20 cellular contexts compared by ENCODE assay signal in the genomic region with DNA sequence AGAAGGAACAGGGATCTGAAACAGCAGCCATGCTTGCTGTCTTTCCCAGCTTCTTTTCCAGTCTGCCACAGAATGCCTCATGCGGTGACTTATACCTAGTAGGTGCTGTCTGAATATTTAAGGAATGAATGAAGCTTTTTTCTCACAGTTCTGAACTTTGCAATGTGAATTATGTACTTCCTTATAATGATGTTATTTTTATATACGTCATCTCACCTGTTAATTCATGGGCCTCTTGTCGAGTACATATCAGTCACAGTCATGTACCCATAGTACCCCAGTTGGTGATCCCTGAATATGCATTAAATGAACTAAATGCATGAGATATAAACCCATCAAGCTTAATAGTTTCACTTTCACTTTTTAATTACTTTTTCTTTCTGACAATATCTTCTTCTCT.
"Had no signal": no experiment of that assay in that cellular context is flagged by ENCODE, and none has a peak within 500 bp of the region (broad histone marks: within the 10 kb centered on the region; RNA-seq: fewer than 3 reads in every experiment).

No MANE protein-coding gene starts in this region.

- ATAC-seq: activated T-helper 17 cell treated with anti-CD3 and anti-CD28 coated beads, Interleukin-2, amount 50 U/mL, for 72 hours; left cardiac atrium; psoas muscle had no signal

- DNase-seq: activated CD4-positive, alpha-beta T cell treated with anti-CD3 and anti-CD28 coated beads, Interleukin-2, amount 10 ng/mL, durations not matched to agents 7 days and 5 days; activated CD4-positive, CD25-positive, alpha-beta regulatory T cell; activated naive CD4-positive, alpha-beta T cell treated with anti-CD3 and anti-CD28 coated beads, Interleukin-2, amount 10 ng/mL, durations not matched to agents 7 days and 5 days; activated T-cell treated with anti-CD3 and anti-CD28 coated beads for 4 hours; adrenal gland; cerebellar nuclear complex; dermis blood vessel endothelial cell; immature natural killer cell; left cardiac atrium; occipital lobe; psoas muscle; sigmoid colon; stimulated activated CD4-positive, alpha-beta T cell treated with anti-CD3 and anti-CD28 coated beads, Interleukin-2, amount 100 ng/mL, for 24 hours; stimulated activated naive CD4-positive, alpha-beta T cell; substantia nigra; transverse colon had no signal

- H3K9me3 ChIP-seq: adrenal gland, psoas muscle, sigmoid colon, transverse colon had no signal

- H3K9me3 Mint-ChIP-seq: activated CD4-positive, alpha-beta T cell treated with anti-CD3 and anti-CD28 coated beads, Interleukin-2, amount 10 ng/mL, durations not matched to agents 7 days and 5 days; activated naive CD4-positive, alpha-beta T cell treated with anti-CD3 and anti-CD28 coated beads, Interleukin-2, amount 10 ng/mL, durations not matched to agents 7 days and 5 days; activated T-helper 17 cell treated with anti-CD3 and anti-CD28 coated beads, Interleukin-2, amount 50 U/mL, for 72 hours; brain; nephron had no signal

- H3K4me3 Mint-ChIP-seq: activated CD4-positive, alpha-beta T cell treated with anti-CD3 and anti-CD28 coated beads, Interleukin-2, amount 10 ng/mL, durations not matched to agents 7 days and 5 days; activated naive CD4-positive, alpha-beta T cell treated with anti-CD3 and anti-CD28 coated beads, Interleukin-2, amount 10 ng/mL, durations not matched to agents 7 days and 5 days; activated T-helper 17 cell treated with anti-CD3 and anti-CD28 coated beads, Interleukin-2, amount 50 U/mL, for 72 hours; brain; immature natural killer cell; nephron had no signal

- H3K4me3 ChIP-seq: adrenal gland, psoas muscle, sigmoid colon, transverse colon had no signal

- H3K27me3 Mint-ChIP-seq: activated CD4-positive, alpha-beta T cell treated with anti-CD3 and anti-CD28 coated beads, Interleukin-2, amount 10 ng/mL, durations not matched to agents 7 days and 5 days; activated naive CD4-positive, alpha-beta T cell treated with anti-CD3 and anti-CD28 coated beads, Interleukin-2, amount 10 ng/mL, durations not matched to agents 7 days and 5 days; activated T-helper 17 cell treated with anti-CD3 and anti-CD28 coated beads, Interleukin-2, amount 50 U/mL, for 72 hours had no signal

- H3K4me1 ChIP-seq: adrenal gland, psoas muscle, sigmoid colon, transverse colon had no signal

- H3K36me3 ChIP-seq: adrenal gland, sigmoid colon, transverse colon had no signal

- FAIRE-seq: TTC549 had no signal

- H3K27me3 ChIP-seq: adrenal gland, sigmoid colon, transverse colon had no signal

- H3K27ac ChIP-seq: adrenal gland, psoas muscle, sigmoid colon, transverse colon had no signal

- H3K4me1 Mint-ChIP-seq: activated naive CD4-positive, alpha-beta T cell treated with anti-CD3 and anti-CD28 coated beads, Interleukin-2, amount 10 ng/mL, durations not matched to agents 7 days and 5 days; brain; nephron had no signal

- H3K27ac Mint-ChIP-seq: activated CD4-positive, alpha-beta T cell treated with anti-CD3 and anti-CD28 coated beads, Interleukin-2, amount 10 ng/mL, durations not matched to agents 7 days and 5 days; activated naive CD4-positive, alpha-beta T cell treated with anti-CD3 and anti-CD28 coated beads, Interleukin-2, amount 10 ng/mL, durations not matched to agents 7 days and 5 days; activated T-helper 17 cell treated with anti-CD3 and anti-CD28 coated beads, Interleukin-2, amount 50 U/mL, for 72 hours; brain; immature natural killer cell; nephron had no signal
